26 cellular contexts compared by ENCODE assay signal in the genomic region with DNA sequence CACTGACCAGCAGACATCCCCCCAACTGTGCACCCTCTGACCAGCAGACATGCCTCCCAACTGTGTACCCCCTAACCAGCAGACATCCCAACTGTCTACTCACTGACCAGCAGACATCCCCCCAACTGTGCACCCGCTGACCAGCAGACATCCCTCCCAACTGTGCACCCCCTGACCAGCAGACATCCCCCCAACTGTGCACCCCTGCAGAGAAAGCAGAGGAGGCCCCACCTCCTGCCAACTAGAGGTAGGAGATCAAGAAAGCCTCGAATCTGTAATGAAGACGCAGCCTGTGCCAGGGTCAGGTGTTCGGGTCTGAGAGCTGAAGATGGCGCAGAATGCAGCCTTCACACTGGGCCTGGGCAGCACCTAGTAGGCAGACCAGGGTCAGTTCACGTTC. TPM values are rescaled to one million over a fixed set of nuclear protein-coding genes. Genes with fewer than 3 reads are reported as not detected.
"Had no signal": no experiment of that assay in that cellular context is flagged by ENCODE, and none has a peak within 500 bp of the region (broad histone marks: within the 10 kb centered on the region; RNA-seq: fewer than 3 reads in every experiment).

No MANE protein-coding gene starts in this region.

- FAIRE-seq: TTC549 had no signal

- H3K36me3 ChIP-seq: cardiac muscle cell had no signal

- H3K27ac ChIP-seq: ascending aorta, cardiac muscle cell, PC-9 had no signal

- H3K9me3 ChIP-seq: ascending aorta had no signal

- H3K4me1 ChIP-seq: ascending aorta had no signal

- H3K4me3 ChIP-seq: ascending aorta, cardiac muscle cell, PC-9 had no signal

- DNase-seq: activated CD4-positive, alpha-beta T cell treated with anti-CD3 and anti-CD28 coated beads, Interleukin-2, amount 10 ng/mL, durations not matched to agents 24 days and 14 days; activated CD4-positive, alpha-beta T cell treated with anti-CD3 and anti-CD28 coated beads, Interleukin-2, amount 50 U/mL, for 4 hours; activated CD8-positive, alpha-beta T cell treated with anti-CD3 and anti-CD28 coated beads for 36 hours; activated effector memory CD4-positive, alpha-beta T cell treated with anti-CD3 and anti-CD28 coated beads, Interleukin-2, amount 50 U/mL, for 16 hours; activated naive CD4-positive, alpha-beta T cell; activated naive CD8-positive, alpha-beta T cell treated with anti-CD3 and anti-CD28 coated beads, Interleukin-2, amount 10 ng/mL, durations not matched to agents 7 days and 5 days; activated T-cell treated with anti-CD3 and anti-CD28 coated beads, Interleukin-2, amount 50 U/mL, for 1 hour; activated T-cell treated with anti-CD3 and anti-CD28 coated beads, Interleukin-2, amount 50 U/mL, for 72 hours; amygdala; Karpas-422; KBM-7; NCI-H187 treated with DMSO at 0.1 percent for 48 hours; NCI-H2227 treated with DMSO at 0.1 percent for 48 hours; NCI-H446; NCI-H526 treated with DMSO at 0.1 percent for 48 hours; PC-9; T1000 had no signal

RNA-seq across cellular contexts. Expression of a gene that starts 47.7 kb away (rescaled TPM):
- total RNA-seq: activated CD4-positive, alpha-beta T cell treated with anti-CD3 and anti-CD28 coated beads, Interleukin-2, amount 10 ng/mL, durations not matched to agents 24 days and 14 days; activated CD8-positive, alpha-beta memory T cell treated with anti-CD3 and anti-CD28 coated beads for 36 hours; activated CD8-positive, alpha-beta T cell treated with anti-CD3 and anti-CD28 coated beads for 36 hours; activated naive CD8-positive, alpha-beta T cell treated with anti-CD3 and anti-CD28 coated beads, Interleukin-2, amount 10 ng/mL, durations not matched to agents 7 days and 5 days; activated T-cell treated with anti-CD3 and anti-CD28 coated beads, Interleukin-2, amount 50 U/mL, for 72 hours; activated T-helper 17 cell treated with anti-CD3 and anti-CD28 coated beads, Interleukin-2, amount 50 U/mL, for 72 hours; ascending aorta; MCF 10A; OCI-LY7; Right ventricle myocardium superior; T-helper 2 cell treated with Interferon-gamma antibody and Interleukin-4, amounts not matched to agents 100 ng/mL and 5 ng/mL, for 36 hours had no signal
